Comparison of ENCODE assay signal across 12 cellular contexts in the genomic region with DNA sequence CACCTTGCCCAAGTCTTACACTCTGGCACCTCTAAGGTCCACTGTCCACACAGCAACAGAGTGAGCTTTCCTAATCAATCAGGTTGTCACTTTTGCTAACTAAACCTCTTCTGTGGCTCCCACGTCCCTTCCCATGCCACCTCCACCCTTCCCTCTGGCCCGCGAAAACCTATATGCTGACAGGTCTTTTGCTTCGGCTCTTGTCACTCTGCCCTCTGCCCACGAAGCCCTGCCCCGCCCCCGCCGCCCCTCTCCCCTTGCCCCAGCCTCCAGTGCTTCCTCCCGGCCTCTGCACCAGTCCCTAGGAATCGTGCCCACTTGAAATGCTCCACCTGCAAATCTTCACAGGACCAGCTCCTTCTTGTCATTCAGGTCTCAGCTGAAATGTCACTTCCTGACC. TPM values are rescaled to one million over a fixed set of nuclear protein-coding genes. Genes with fewer than 3 reads are reported as not detected.
DNase-seq lines count a peak whose midpoint lies in the region; ATAC-seq and TF ChIP-seq lines count a peak whose summit lies in the region.
"Had no signal": no experiment of that assay in that cellular context is flagged by ENCODE, and none has a peak within 500 bp of the region (broad histone marks: within the 10 kb centered on the region; RNA-seq: fewer than 3 reads in every experiment).

No MANE protein-coding gene starts in this region.

- H3K27ac ChIP-seq in CD4-positive, CD25-positive, alpha-beta regulatory T cell (ENCODE audit: insufficient read depth, low read length, poor library complexity, severe bottlenecking): no peak overlapping the region

- H3K27me3 Mint-ChIP-seq in CD4-positive, CD25-positive, alpha-beta regulatory T cell: no peaks in the 10 kb centered on the region
- H3K27me3 Mint-ChIP-seq in brain (no peaks in the 10 kb centered on the region), nephron progenitor cell (ENCODE audit: low read depth, poor library complexity) (peaks cover under 1% of the 10 kb centered on the region)
- no peaks in the 10 kb centered on the region for H3K27me3 Mint-ChIP-seq in activated CD4-positive, alpha-beta T cell treated with anti-CD3 and anti-CD28 coated beads, Interleukin-2, amount 10 ng/mL, durations not matched to agents 24 days and 14 days
- H3K27me3 Mint-ChIP-seq: activated CD8-positive, alpha-beta memory T cell treated with anti-CD3 and anti-CD28 coated beads, Interleukin-2, amount 10 ng/mL, durations not matched to agents 7 days and 5 days; activated naive CD4-positive, alpha-beta T cell treated with anti-CD3 and anti-CD28 coated beads, Interleukin-2, amount 10 ng/mL, durations not matched to agents 7 days and 5 days; naive B cell had no signal

- H3K27ac Mint-ChIP-seq in CD4-positive, CD25-positive, alpha-beta regulatory T cell: peak overlapping the region; percentile 55 to 82 (median 63)
- H3K27ac Mint-ChIP-seq in brain (peak overlapping the region in 4 of 5 experiments; percentile 5 to 71 (median 62)), nephron progenitor cell (peak overlapping the region; percentile 87)
- no peak overlapping the region for H3K27ac Mint-ChIP-seq in activated CD4-positive, alpha-beta T cell treated with anti-CD3 and anti-CD28 coated beads, Interleukin-2, amount 10 ng/mL, durations not matched to agents 24 days and 14 days
- H3K27ac Mint-ChIP-seq: activated CD8-positive, alpha-beta memory T cell treated with anti-CD3 and anti-CD28 coated beads, Interleukin-2, amount 10 ng/mL, durations not matched to agents 7 days and 5 days; activated naive CD4-positive, alpha-beta T cell treated with anti-CD3 and anti-CD28 coated beads, Interleukin-2, amount 10 ng/mL, durations not matched to agents 7 days and 5 days had no signal

- ATAC-seq in CD4-positive, CD25-positive, alpha-beta regulatory T cell (ENCODE audit: low read depth in 2 of 2): no peak
- ATAC-seq: activated CD8-positive, alpha-beta memory T cell treated with anti-CD3 and anti-CD28 coated beads, Interleukin-2, amount 10 ng/mL, durations not matched to agents 7 days and 5 days had no signal

- TF ChIP-seq CTCF in brain (conservative IDR thresholded peaks at IDR 0.05): no peak
- no peak for TF ChIP-seq CTCF in nephron progenitor cell (IDR thresholded peaks at IDR 0.05)

- no peak overlapping the region for H3K4me3 Mint-ChIP-seq in CD4-positive, CD25-positive, alpha-beta regulatory T cell
- H3K4me3 Mint-ChIP-seq in brain (peak overlapping the region in 3 of 5 experiments; percentile 18 to 41 (median 22)), nephron progenitor cell (peak overlapping the region; percentile 53)
- H3K4me3 Mint-ChIP-seq in activated CD4-positive, alpha-beta T cell treated with anti-CD3 and anti-CD28 coated beads, Interleukin-2, amount 10 ng/mL, durations not matched to agents 24 days and 14 days: no peak overlapping the region
- H3K4me3 Mint-ChIP-seq: activated CD8-positive, alpha-beta memory T cell treated with anti-CD3 and anti-CD28 coated beads, Interleukin-2, amount 10 ng/mL, durations not matched to agents 7 days and 5 days; activated naive CD4-positive, alpha-beta T cell treated with anti-CD3 and anti-CD28 coated beads, Interleukin-2, amount 10 ng/mL, durations not matched to agents 7 days and 5 days had no signal

- no peak overlapping the region for H3K4me3 ChIP-seq in CD4-positive, CD25-positive, alpha-beta regulatory T cell (ENCODE audit: low read depth, low read length)
- no peak overlapping the region for H3K4me3 ChIP-seq in H7 (ENCODE audit: insufficient read depth, low read depth, low read length)

- intact Hi-C loops in activated CD4-positive, alpha-beta T cell treated with anti-CD3 and anti-CD28 coated beads, Interleukin-2, amount 10 ng/mL, durations not matched to agents 24 days and 14 days (cut with micrococcal nuclease): no loop called here

- H3K4me1 Mint-ChIP-seq in CD4-positive, CD25-positive, alpha-beta regulatory T cell: peaks cover 21 to 39% (median 29%) of the 10 kb centered on the region in 4 donors
- H3K4me1 Mint-ChIP-seq in brain: peaks cover 35% of the 10 kb centered on the region
- H3K4me1 Mint-ChIP-seq in nephron progenitor cell: peaks cover 18% of the 10 kb centered on the region
- peaks cover 18% of the 10 kb centered on the region for H3K4me1 Mint-ChIP-seq in activated CD4-positive, alpha-beta T cell treated with anti-CD3 and anti-CD28 coated beads, Interleukin-2, amount 10 ng/mL, durations not matched to agents 24 days and 14 days

- no peaks in the 10 kb centered on the region for H3K36me3 ChIP-seq in CD4-positive, CD25-positive, alpha-beta regulatory T cell (ENCODE audit: control insufficient read depth, insufficient read depth, low read length)
- H3K36me3 ChIP-seq in H7 (replicated peaks; ENCODE audit: control insufficient read depth, insufficient read depth, low read length): no peaks in the 10 kb centered on the region

- no peaks in the 10 kb centered on the region for H3K9me3 ChIP-seq in CD4-positive, CD25-positive, alpha-beta regulatory T cell (ENCODE audit: control insufficient read depth in 2 of 2, low read length in 2 of 2)

- no peaks in the 10 kb centered on the region for H3K27me3 ChIP-seq in CD4-positive, CD25-positive, alpha-beta regulatory T cell (ENCODE audit: control insufficient read depth, insufficient read depth, low read length)
- no peaks in the 10 kb centered on the region for H3K27me3 ChIP-seq in H7 (ENCODE audit: control insufficient read depth, insufficient read depth, low read length)

- H3K36me3 Mint-ChIP-seq in CD4-positive, CD25-positive, alpha-beta regulatory T cell: no peaks in the 10 kb centered on the region
- H3K36me3 Mint-ChIP-seq in brain (peaks cover 7% of the 10 kb centered on the region), nephron progenitor cell (ENCODE audit: low read depth) (peaks cover 10% of the 10 kb centered on the region)
- H3K36me3 Mint-ChIP-seq in activated CD4-positive, alpha-beta T cell treated with anti-CD3 and anti-CD28 coated beads, Interleukin-2, amount 10 ng/mL, durations not matched to agents 24 days and 14 days (ENCODE audit: low read depth): peaks cover 6% of the 10 kb centered on the region

- H3K9me3 Mint-ChIP-seq in CD4-positive, CD25-positive, alpha-beta regulatory T cell: no peaks in the 10 kb centered on the region
- no peaks in the 10 kb centered on the region for H3K9me3 Mint-ChIP-seq in brain
- H3K9me3 Mint-ChIP-seq in nephron progenitor cell: peaks cover 7% of the 10 kb centered on the region
- H3K9me3 Mint-ChIP-seq in activated CD4-positive, alpha-beta T cell treated with anti-CD3 and anti-CD28 coated beads, Interleukin-2, amount 10 ng/mL, durations not matched to agents 24 days and 14 days: no peaks in the 10 kb centered on the region
- H3K9me3 Mint-ChIP-seq: activated naive CD4-positive, alpha-beta T cell treated with anti-CD3 and anti-CD28 coated beads, Interleukin-2, amount 10 ng/mL, durations not matched to agents 7 days and 5 days; naive B cell had no signal

- no peak for DNase-seq in CD4-positive, CD25-positive, alpha-beta regulatory T cell
- DNase-seq in H7 (peak; percentile 40), nephron progenitor cell (peak; percentile 32), NCI-H1930 (lab: John Stamatoyannopoulos, UW) (no peak), 8988T (no peak)
- DNase-seq in activated CD4-positive, alpha-beta T cell treated with anti-CD3 and anti-CD28 coated beads, Interleukin-2, amount 10 ng/mL, durations not matched to agents 24 days and 14 days: no peak
- DNase-seq: activated CD8-positive, alpha-beta memory T cell treated with anti-CD3 and anti-CD28 coated beads, Interleukin-2, amount 10 ng/mL, durations not matched to agents 7 days and 5 days; activated naive CD4-positive, alpha-beta T cell treated with anti-CD3 and anti-CD28 coated beads, Interleukin-2, amount 10 ng/mL, durations not matched to agents 7 days and 5 days; caudate nucleus; naive B cell; NCI-H187 treated with DMSO at 0.1 percent for 48 hours had no signal

- peaks cover 49% of the 10 kb centered on the region for H3K4me1 ChIP-seq in CD4-positive, CD25-positive, alpha-beta regulatory T cell (ENCODE audit: control insufficient read depth, insufficient read depth, low read length, poor library complexity, severe bottlenecking)

RNA-seq across cellular contexts. Expression of gene TP53BP2, which starts 8.1 kb away (rescaled TPM):
- 93.5 TPM for total RNA-seq in CD4-positive, CD25-positive, alpha-beta regulatory T cell
- 1 to 10 TPM; 7.4 to 8.7 (median 7.9) TPM for polyA plus RNA-seq in CD4-positive, CD25-positive, alpha-beta regulatory T cell
- 42.7 and 48.5 TPM in 2 replicates for total RNA-seq in H7 (2014; rRNA removed; shearing (Covaris generic))
- polyA plus RNA-seq in brain (ENCODE audit: insufficient read depth, low read depth, low replicate concordance): 50.6 TPM
- total RNA-seq in activated CD4-positive, alpha-beta T cell treated with anti-CD3 and anti-CD28 coated beads, Interleukin-2, amount 10 ng/mL, durations not matched to agents 24 days and 14 days: 37.1 and 47.7 TPM in 2 replicates

Comparison
In these comparisons a context has a peak if more than half of its experiments do, and no peak if none do; other contexts are left out.
1. DNase-seq: peak in H7 (single experiment) and nephron progenitor cell (single experiment); none in CD4-positive, CD25-positive, alpha-beta regulatory T cell (0 of 3), NCI-H1930 (0 of 2), 8988T (single experiment) and activated CD4-positive, alpha-beta T cell treated with anti-CD3 and anti-CD28 coated beads, Interleukin-2, amount 10 ng/mL, durations not matched to agents 24 days and 14 days (single experiment).
2. H3K4me3 Mint-ChIP-seq: peak in brain (3 of 5) and nephron progenitor cell (single experiment); none in CD4-positive, CD25-positive, alpha-beta regulatory T cell (0 of 4) and activated CD4-positive, alpha-beta T cell treated with anti-CD3 and anti-CD28 coated beads, Interleukin-2, amount 10 ng/mL, durations not matched to agents 24 days and 14 days (single experiment).